In genomic region chr2:64609229-64609994, GRCh38 we compare ENCODE assay signal across 8 cellular contexts. TPM values are rescaled to one million over a fixed set of nuclear protein-coding genes. Genes with fewer than 3 reads are reported as not detected.
A peak's percentile ranks its signal among the peaks of the same experiment; 100 is the strongest.
DNase-seq lines count a peak whose midpoint lies in the region; ATAC-seq, FAIRE-seq and TF ChIP-seq lines count a peak whose summit lies in the region.

No MANE protein-coding gene starts in this region.

- no peaks in the 10 kb centered on the region for H3K79me2 ChIP-seq in PC-3 (ENCODE audit: low read length)

- H3K4me3 ChIP-seq in PC-3 (ENCODE audit: low read length), result no peak overlapping the region

- H3K9me2 ChIP-seq in PC-3 (replicated peaks; ENCODE audit: low read length), result no peaks in the 10 kb centered on the region

- peak overlapping the region; percentile 41 for H3K4me2 ChIP-seq in PC-3 (ENCODE audit: low read length)

- POLR2A ChIA-PET in PC-3 (lab: Charles Lee; ENCODE audit: unreplicated experiment), result interaction anchor here (0.6 kb wide), 1 partner anchor 271 kb away, joined by 4 read pairs; no protein-coding TSS in a partner anchor

- no peak overlapping the region for H3K27ac ChIP-seq in PC-3 (ENCODE audit: low read length)

- peak; percentile 42 for FAIRE-seq in GM12892 (lab: Jason Lieb, UNC)

- TF ChIP-seq CTCF in PC-3 (conservative IDR thresholded peaks at IDR 0.05; ENCODE audit: low read depth, low read length), result no peak

- peaks cover 31% of the 10 kb centered on the region for H3K4me1 ChIP-seq in PC-3 (ENCODE audit: insufficient read depth, low read length)

- H2AFZ ChIP-seq in PC-3 (ENCODE audit: low read length), result peak overlapping the region; percentile 70

- H3K36me3 ChIP-seq in PC-3 (ENCODE audit: low read depth, low read length), result no peaks in the 10 kb centered on the region

- ATAC-seq in HG02798 (IDR thresholded peaks at IDR 0.05; ENCODE audit: poor library complexity, unreplicated experiment) (peak; percentile 48), PC-3 (peak; percentile 58), left cardiac atrium (peak; percentile 73 to 86)

- intact Hi-C loops in PC-3 (cut with micrococcal nuclease) (no loop called here), left cardiac atrium (cut with DNase I) (no loop called here)

- BruUV-seq in PC-3 (replicated peaks; lab: Mats Ljungman, UMichigan), result no TSS peak

- no peaks in the 10 kb centered on the region for H4K20me1 ChIP-seq in PC-3 (ENCODE audit: low read length)

- H3K9ac ChIP-seq in PC-3 (ENCODE audit: low read length), result 0 out of 2 replicates have a peak overlapping the region, but pooled peaks have one; percentile 19

- peak; percentile 71; the same call in 1 of the 2 replicates for TF ChIP-seq POLR2A in GM12892 (IDR thresholded peaks at IDR 0.05; ENCODE audit: low read depth, low read length)

- H3K27me3 ChIP-seq in PC-3 (ENCODE audit: low read length), result no peaks in the 10 kb centered on the region

- DNase-seq in GM12892 (ENCODE audit: insufficient read length) (peak; percentile 87), PC-3 (peak; percentile 32), left cardiac atrium (peak; percentile 68), retina (peak; percentile 77), cortex of kidney (lab: John Stamatoyannopoulos, UW) (no peak), NCI-H1105 (lab: John Stamatoyannopoulos, UW) (no peak)
- peak; percentile 75 for DNase-seq in activated naive CD4-positive, alpha-beta T cell treated with anti-CD3 and anti-CD28 coated beads, Interleukin-2, amount 50 U/mL, for 16 hours

- H3F3A ChIP-seq in PC-3 (ENCODE audit: low read length, unreplicated experiment), result no peaks in the 10 kb centered on the region

- CTCF ChIA-PET in PC-3 (lab: Charles Lee), result no interaction called here

- no peaks in the 10 kb centered on the region for H3K9me3 ChIP-seq in PC-3 (ENCODE audit: low read length)

RNA-seq across cellular contexts. Expression of gene SERTAD2, which starts 44.3 kb away (rescaled TPM):
- polyA plus RNA-seq in GM12892 (2012; ENCODE audit: missing spikeins), result 21.0 TPM
- total RNA-seq in PC-3 (2014; rRNA removed) (19.8 and 34.9 TPM in 2 replicates), left cardiac atrium (10 to 100 TPM; 14.3 to 14.7 TPM)

Comparison
In these comparisons a context has a peak if more than half of its experiments do, and no peak if none do; other contexts are left out.
1. DNase-seq: peak in GM12892 (single experiment), PC-3 (single experiment), activated naive CD4-positive, alpha-beta T cell treated with anti-CD3 and anti-CD28 coated beads, Interleukin-2, amount 50 U/mL, for 16 hours (single experiment), left cardiac atrium (single experiment) and retina (single experiment); none in cortex of kidney (single experiment) and NCI-H1105 (single experiment).
2. Peak in every context shown above with its lines, with median percentiles within 50 percentile points of each other: ATAC-seq.